16 cellular contexts compared by ENCODE assay signal in the genomic region with DNA sequence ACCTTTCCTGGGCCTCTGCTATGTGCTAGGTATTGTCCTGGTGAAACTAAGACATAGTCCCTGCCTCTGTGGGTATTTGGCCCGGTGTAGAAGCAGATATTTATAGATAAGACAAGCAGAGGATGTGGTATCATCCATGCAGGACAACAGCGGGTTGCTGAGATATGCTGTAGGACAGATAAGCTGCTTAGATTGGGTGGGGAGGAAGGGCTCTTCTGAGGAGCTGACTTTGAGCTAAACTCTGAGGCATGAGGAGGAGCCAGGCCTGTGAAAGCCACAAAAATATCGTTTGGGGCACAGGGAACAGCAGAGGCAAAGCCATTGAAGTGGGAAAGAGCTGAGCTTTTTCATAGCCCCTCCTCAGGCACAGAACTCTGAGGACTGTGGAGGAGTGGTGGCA.
"Had no signal": no experiment of that assay in that cellular context is flagged by ENCODE, and none has a peak within 500 bp of the region (broad histone marks: within the 10 kb centered on the region; RNA-seq: fewer than 3 reads in every experiment).

No MANE protein-coding gene starts in this region.

- H3K27me3 ChIP-seq: gastroesophageal sphincter, hepatocyte, thyroid gland, vagina had no signal

- H3K79me2 ChIP-seq: hepatocyte had no signal

- H3K27me3 Mint-ChIP-seq: activated naive CD4-positive, alpha-beta T cell treated with anti-CD3 and anti-CD28 coated beads, Interleukin-2, amount 50 U/mL, for 24 hours had no signal

- H3K4me1 ChIP-seq: thyroid gland, vagina had no signal

- H3K4me3 ChIP-seq: gastroesophageal sphincter, hepatocyte, skin epidermis, thyroid gland, vagina had no signal

- H3K27ac ChIP-seq: epithelial cell of prostate, gastroesophageal sphincter, hepatocyte, thyroid gland, vagina had no signal

- ATAC-seq: gastroesophageal sphincter had no signal

- H3K36me3 Mint-ChIP-seq: activated naive CD4-positive, alpha-beta T cell treated with anti-CD3 and anti-CD28 coated beads, Interleukin-2, amount 50 U/mL, for 24 hours; brain; mesothelial cell of epicardium had no signal

- H3K9me3 ChIP-seq: gastroesophageal sphincter, thyroid gland, vagina had no signal

- H2AFZ ChIP-seq: hepatocyte had no signal

- H3K9me3 Mint-ChIP-seq: activated naive CD4-positive, alpha-beta T cell treated with anti-CD3 and anti-CD28 coated beads, Interleukin-2, amount 50 U/mL, for 24 hours; mesothelial cell of epicardium had no signal

- H3K4me2 ChIP-seq: hepatocyte had no signal

- DNase-seq: activated CD4-positive, alpha-beta T cell treated with anti-CD3 and anti-CD28 coated beads, Interleukin-2, amount 50 U/mL, for 1 hour; amygdala; effector memory CD4-positive, alpha-beta T cell; kidney; retina; stimulated activated CD4-positive, alpha-beta T cell treated with anti-CD3 and anti-CD28 coated beads, Interleukin-4, amount 100 ng/mL, for 4 hours; thyroid gland had no signal

- H3K4me3 Mint-ChIP-seq: activated naive CD4-positive, alpha-beta T cell treated with anti-CD3 and anti-CD28 coated beads, Interleukin-2, amount 50 U/mL, for 24 hours; brain; mesothelial cell of epicardium; neural crest cell had no signal

- H3K27ac Mint-ChIP-seq: mesothelial cell of epicardium had no signal

- H3K36me3 ChIP-seq: gastroesophageal sphincter, thyroid gland, vagina had no signal
